ENCODE assay signal across 18 cellular contexts in genomic region chr16:30148101-30148500, GRCh38. TPM values are rescaled to one million over a fixed set of nuclear protein-coding genes. Genes with fewer than 3 reads are reported as not detected.
DNase-seq lines count a peak whose midpoint lies in the region; ATAC-seq, FAIRE-seq and TF ChIP-seq lines count a peak whose summit lies in the region.
"Had no signal": no experiment of that assay in that cellular context is flagged by ENCODE, and none has a peak within 500 bp of the region (broad histone marks: within the 10 kb centered on the region; RNA-seq: fewer than 3 reads in every experiment).

No MANE protein-coding gene starts in this region.

- no peak overlapping the region for H3K23ac ChIP-seq in trophoblast cell (ENCODE audit: low read length)

- no peak for FAIRE-seq in K562 (lab: Jason Lieb, UNC)
- FAIRE-seq: G401.6, GM12892 had no signal

- H3K9ac ChIP-seq in K562 (ENCODE audit: insufficient read depth in 1 of 2, low read depth in 2 of 2, low read length in 2 of 2) (no peak overlapping the region), trophoblast cell (ENCODE audit: low read length) (no peak overlapping the region)

- H3K79me1 ChIP-seq in trophoblast cell (ENCODE audit: low read length) = no peaks in the 10 kb centered on the region

- POLR2A ChIA-PET in K562 (lab: Yijun Ruan, JAX) = no interaction called here
- POLR2A ChIA-PET in naive thymus-derived CD4-positive, alpha-beta T cell (lab: Charles Lee) = interaction anchor here (0.6 to 1.1 kb wide), 4 partner anchors 8 to 37 kb away, joined by 3 to 4 read pairs (median 4); partner anchors contain the start of gene CORO1A

- H3K27me3 ChIP-seq in K562 (ENCODE audit: control insufficient read depth in 2 of 2, insufficient read depth in 2 of 2, low read length in 2 of 2) (no peaks in the 10 kb centered on the region), trophoblast cell (ENCODE audit: insufficient read depth, low read length) (no peaks in the 10 kb centered on the region)
- H3K27me3 ChIP-seq in naive thymus-derived CD4-positive, alpha-beta T cell (ENCODE audit: control insufficient read depth in 2 of 2, insufficient read depth in 2 of 2, low read length in 2 of 2) = peaks cover 0 to 4% of the 10 kb centered on the region in 2 donors

- no peak overlapping the region for H2BK5ac ChIP-seq in trophoblast cell (ENCODE audit: low read depth, low read length, poor library complexity)

- no peak for TF ChIP-seq CTCF in K562 (IDR thresholded peaks at IDR 0.05 in 2 of 3, conservative IDR thresholded peaks at IDR 0.05 in 1 of 3; ENCODE audit: insufficient read depth in 2 of 3, low read depth in 1 of 3, low read length in 3 of 3)

- H3K9me1 ChIP-seq in K562 (ENCODE audit: control insufficient read depth, insufficient read depth, low read length) = no peaks in the 10 kb centered on the region

- no peak overlapping the region for H3K4me2 ChIP-seq in K562 (ENCODE audit: insufficient read depth, low read length)
- no peak overlapping the region for H3K4me2 ChIP-seq in trophoblast cell (ENCODE audit: low read length)
- H3K4me2 ChIP-seq: GM23338 had no signal

- no peak overlapping the region for H2AK5ac ChIP-seq in trophoblast cell (ENCODE audit: low read length)

- no peak overlapping the region for H3K14ac ChIP-seq in trophoblast cell (ENCODE audit: low read length)

- H4K20me1 ChIP-seq in K562 (replicated peaks; ENCODE audit: control insufficient read depth, insufficient read depth, low read length) = no peaks in the 10 kb centered on the region

- ATAC-seq in activated CD8-positive, alpha-beta memory T cell treated with anti-CD3 and anti-CD28 coated beads, Interleukin-2, amount 10 ng/mL, durations not matched to agents 7 days and 5 days = no peak
- ATAC-seq in K562 (no peak), GM18505 (IDR thresholded peaks at IDR 0.05; ENCODE audit: unreplicated experiment) (no peak)
- ATAC-seq in naive thymus-derived CD4-positive, alpha-beta T cell = no peak
- ATAC-seq: GM23338, HCT116 had no signal

- no peak for DNase-seq in activated CD8-positive, alpha-beta memory T cell treated with anti-CD3 and anti-CD28 coated beads, Interleukin-2, amount 10 ng/mL, durations not matched to agents 7 days and 5 days
- no peak for DNase-seq in activated CD8-positive, alpha-beta memory T cell treated with anti-CD3 and anti-CD28 coated beads for 24 hours
- DNase-seq in K562 (ENCODE audit: extremely low read depth in 1 of 4, low spot score in 3 of 4) = no peak
- peak; percentile 75 to 82 for DNase-seq in trophoblast cell
- no peak for DNase-seq in naive thymus-derived CD4-positive, alpha-beta T cell
- DNase-seq: C1 segment of cervical spinal cord; Calu3; CD4-positive, alpha-beta memory T cell; COR-L47; DMS53; DMS79 treated with DMSO at 0.1 percent for 48 hours; H9 had no signal

- TF ChIP-seq POLR2A in K562 (conservative IDR thresholded peaks at IDR 0.05) (no peak), GM18505 (IDR thresholded peaks at IDR 0.05; ENCODE audit: borderline replicate concordance, extremely low read depth, insufficient read depth, insufficient read length) (no peak)

- 4% methylated on average over 3 of the region's 3 CpGs for WGBS in K562 (ENCODE audit: insufficient coverage, low coverage, missing lambda C conversion rate)
- no CpG with 5 or more reads among the region's 3 CpGs for WGBS in trophoblast cell (ENCODE audit: extremely low coverage, insufficient coverage, insufficient read length)

- no peak for TF ChIP-seq RAD21 in K562 (CRISPR knock-in tag; conservative IDR thresholded peaks at IDR 0.05 in 1 of 2, IDR thresholded peaks at IDR 0.05 in 1 of 2)

- H2BK12ac ChIP-seq in trophoblast cell (ENCODE audit: low read length) = no peak overlapping the region

- H3K36me3 Mint-ChIP-seq in activated CD8-positive, alpha-beta memory T cell treated with anti-CD3 and anti-CD28 coated beads, Interleukin-2, amount 10 ng/mL, durations not matched to agents 7 days and 5 days = peaks cover 15% of the 10 kb centered on the region
- H3K36me3 Mint-ChIP-seq in naive thymus-derived CD4-positive, alpha-beta T cell = peaks cover 3 to 7% (median 3%) of the 10 kb centered on the region in 5 donors
- H3K36me3 Mint-ChIP-seq: CD4-positive, alpha-beta memory T cell had no signal

- H3K4me3 Mint-ChIP-seq in activated CD8-positive, alpha-beta memory T cell treated with anti-CD3 and anti-CD28 coated beads, Interleukin-2, amount 10 ng/mL, durations not matched to agents 7 days and 5 days = no peak overlapping the region
- H3K4me3 Mint-ChIP-seq in naive thymus-derived CD4-positive, alpha-beta T cell = no peak overlapping the region
- H3K4me3 Mint-ChIP-seq: CD4-positive, alpha-beta memory T cell; GM23338; H9 had no signal

- H3K4ac ChIP-seq in trophoblast cell (ENCODE audit: low read depth, low read length) = no peak overlapping the region

- H2AFZ ChIP-seq in K562 (ENCODE audit: low read depth, low read length) (no peak overlapping the region), trophoblast cell (ENCODE audit: insufficient read depth, low read length, poor library complexity) (no peak overlapping the region)
- H2AFZ ChIP-seq: GM23338 had no signal

- no peaks in the 10 kb centered on the region for H3K27me3 Mint-ChIP-seq in activated CD8-positive, alpha-beta memory T cell treated with anti-CD3 and anti-CD28 coated beads, Interleukin-2, amount 10 ng/mL, durations not matched to agents 7 days and 5 days
- no peaks in the 10 kb centered on the region for H3K27me3 Mint-ChIP-seq in naive thymus-derived CD4-positive, alpha-beta T cell
- H3K27me3 Mint-ChIP-seq: CD4-positive, alpha-beta memory T cell had no signal

- CTCF ChIA-PET in activated CD8-positive, alpha-beta memory T cell treated with anti-CD3 and anti-CD28 coated beads, Interleukin-2, amount 10 ng/mL, durations not matched to agents 7 days and 5 days (lab: Charles Lee) = interaction anchor here (1.0 to 1.7 kb wide), 3 partner anchors 16 to 37 kb away, joined by 3 to 6 read pairs (median 3); partner anchors contain the start of gene MAPK3
- CTCF ChIA-PET in K562 (lab: Yijun Ruan, JAX; ENCODE audit: low intra/inter-chr PET ratio) = no interaction called here
- CTCF ChIA-PET in naive thymus-derived CD4-positive, alpha-beta T cell (lab: Charles Lee) = interaction anchor here (1.0 kb wide), 1 partner anchor 16 kb away, joined by 3 read pairs; no protein-coding TSS in a partner anchor

- in situ Hi-C loops in K562 (cut with MboI) = loop anchor here (25.0 kb wide), 1 partner anchor 686 kb away; the partner anchor contains the start of genes BOLA2, SLX1B and SULT1A4

- H4K12ac ChIP-seq in trophoblast cell (ENCODE audit: low read depth, low read length) = no peak overlapping the region

- H3K79me2 ChIP-seq in K562 (ENCODE audit: control insufficient read depth, insufficient read depth, low read length) (no peaks in the 10 kb centered on the region), trophoblast cell (ENCODE audit: control insufficient read depth, insufficient read depth, low read length, poor library complexity) (no peaks in the 10 kb centered on the region)

- H3K4me3 ChIP-seq in K562 (no peak overlapping the region), trophoblast cell (ENCODE audit: low read depth, low read length) (no peak overlapping the region)
- H3K4me3 ChIP-seq in naive thymus-derived CD4-positive, alpha-beta T cell (ENCODE audit: low read length) = no peak overlapping the region
- H3K4me3 ChIP-seq: GM23338 had no signal

- no TSS peak for BruUV-seq in K562 (replicated peaks; lab: Mats Ljungman, UMichigan)

- H3K9me3 ChIP-seq in K562 (replicated peaks; ENCODE audit: control insufficient read depth, insufficient read depth, low read depth, low read length) (peaks cover 8% of the 10 kb centered on the region; the same call in 1 of the 2 replicates), trophoblast cell (ENCODE audit: insufficient read depth, low read depth, low read length) (peaks cover 3% of the 10 kb centered on the region)
- peaks cover 0 to 8% (median 6%) of the 10 kb centered on the region in 3 experiments for H3K9me3 ChIP-seq in naive thymus-derived CD4-positive, alpha-beta T cell (ENCODE audit: control insufficient read depth in 2 of 3, low read length in 3 of 3)

- intact Hi-C loops in K562 (cut with micrococcal nuclease) = no loop called here
- intact Hi-C loops in naive thymus-derived CD4-positive, alpha-beta T cell (cut with micrococcal nuclease) = no loop called here

- no peak overlapping the region for H3K27ac ChIP-seq in K562 (ENCODE audit: extremely low read depth, low read depth, low read length)
- no peak overlapping the region for H3K27ac ChIP-seq in trophoblast cell (ENCODE audit: low read depth, low read length)
- H3K27ac ChIP-seq in naive thymus-derived CD4-positive, alpha-beta T cell (ENCODE audit: low read depth, low read length) = no peak overlapping the region

- no peak overlapping the region for H4K91ac ChIP-seq in trophoblast cell (ENCODE audit: low read depth, low read length)

- no peak overlapping the region for H4K8ac ChIP-seq in trophoblast cell (ENCODE audit: low read depth, low read length)

- no peak for TF ChIP-seq EP300 in K562 (IDR thresholded peaks at IDR 0.05; ENCODE audit: low read length)

- H3K9me3 Mint-ChIP-seq in activated CD8-positive, alpha-beta memory T cell treated with anti-CD3 and anti-CD28 coated beads, Interleukin-2, amount 10 ng/mL, durations not matched to agents 7 days and 5 days (ENCODE audit: low read depth) = peaks cover 6% of the 10 kb centered on the region
- peaks cover 0 to 19% (median 6%) of the 10 kb centered on the region in 11 donors for H3K9me3 Mint-ChIP-seq in naive thymus-derived CD4-positive, alpha-beta T cell

- H3K27ac Mint-ChIP-seq in activated CD8-positive, alpha-beta memory T cell treated with anti-CD3 and anti-CD28 coated beads, Interleukin-2, amount 10 ng/mL, durations not matched to agents 7 days and 5 days = peak overlapping the region; percentile 5
- no peak overlapping the region for H3K27ac Mint-ChIP-seq in naive thymus-derived CD4-positive, alpha-beta T cell
- H3K27ac Mint-ChIP-seq: CD4-positive, alpha-beta memory T cell; GM23338; H9 had no signal

- no peaks in the 10 kb centered on the region for H3K4me1 ChIP-seq in K562 (replicated peaks in 1 of 2; ENCODE audit: control insufficient read depth in 2 of 2, insufficient read depth in 2 of 2, low read length in 2 of 2)
- no peaks in the 10 kb centered on the region for H3K4me1 ChIP-seq in trophoblast cell (ENCODE audit: control insufficient read depth in 1 of 2, insufficient read depth in 2 of 2, low read length in 2 of 2)
- peaks cover 0 to 2% of the 10 kb centered on the region in 2 donors for H3K4me1 ChIP-seq in naive thymus-derived CD4-positive, alpha-beta T cell (ENCODE audit: control insufficient read depth in 2 of 2, insufficient read depth in 2 of 2, low read length in 2 of 2)

- H3K36me3 ChIP-seq in K562 (ENCODE audit: control insufficient read depth, insufficient read depth, low read length) (no peaks in the 10 kb centered on the region), trophoblast cell (ENCODE audit: control insufficient read depth in 1 of 2, insufficient read depth in 2 of 2, low read length in 2 of 2) (no peaks in the 10 kb centered on the region)
- H3K36me3 ChIP-seq in naive thymus-derived CD4-positive, alpha-beta T cell (ENCODE audit: control insufficient read depth in 2 of 3, insufficient read depth in 3 of 3, low read length in 3 of 3) = no peaks in the 10 kb centered on the region

- H3K4me1 Mint-ChIP-seq in activated CD8-positive, alpha-beta memory T cell treated with anti-CD3 and anti-CD28 coated beads, Interleukin-2, amount 10 ng/mL, durations not matched to agents 7 days and 5 days = peaks cover 9% of the 10 kb centered on the region
- H3K4me1 Mint-ChIP-seq in naive thymus-derived CD4-positive, alpha-beta T cell = peaks cover 4 to 11% (median 9%) of the 10 kb centered on the region in 7 donors
- H3K4me1 Mint-ChIP-seq: GM23338, H9 had no signal

- H2BK120ac ChIP-seq in trophoblast cell (ENCODE audit: insufficient read depth, low read length, poor library complexity) = no peak overlapping the region

- no peak overlapping the region for H3K18ac ChIP-seq in trophoblast cell (ENCODE audit: low read length)

RNA-seq across cellular contexts. Expression of gene MAPK3, which starts 25.1 kb away (rescaled TPM):
- total RNA-seq in activated CD8-positive, alpha-beta memory T cell treated with anti-CD3 and anti-CD28 coated beads, Interleukin-2, amount 10 ng/mL, durations not matched to agents 7 days and 5 days = 10 to 100 TPM; 67.1 to 95.1 TPM
- total RNA-seq in K562 (2011; cell fraction: chromatin; rRNA removed; ENCODE audit: low replicate concordance) = 34.1 and 84.8 TPM in 2 replicates
- total RNA-seq in K562 (2011; cell fraction: nucleolus; rRNA removed) = 44.0 and 46.2 TPM in 2 replicates
- 36.1 and 36.9 TPM in 2 replicates for total RNA-seq in K562 (2011; cell fraction: nucleoplasm; rRNA removed)
- 15.7 and 38.0 TPM in 2 replicates for total RNA-seq in K562 (2014; rRNA removed)
- total RNA-seq in K562 (2014; rRNA removed; fragmentation: Illumina TruSeq; extraction: Trizol) = 11.3 and 12.0 TPM in 2 replicates
- total RNA-seq in K562 (2015; rRNA removed; fragmentation: Illumina TruSeq; extraction: Trizol) = 13.3 and 13.9 TPM in 2 replicates
- total RNA-seq in K562 (2021) = 41.2 and 44.5 TPM in 2 replicates
- 44.0 and 70.0 TPM in 2 replicates for polyA plus RNA-seq in K562 (2011; rRNA removed)
- polyA plus RNA-seq in K562 (2011; cell fraction: cytosol; rRNA removed) = 59.6 and 73.9 TPM in 2 replicates
- polyA plus RNA-seq in K562 (2011; cell fraction: nucleus; rRNA removed) = 91.3 and 92.1 TPM in 2 replicates
- polyA plus RNA-seq in K562 (2012) = 36.1 and 53.3 TPM in 2 replicates
- polyA plus RNA-seq in K562 (2014; fragmentation: Illumina TruSeq; extraction: Trizol) = 46.6 and 55.3 TPM in 2 replicates
- polyA plus RNA-seq in K562 (2014; fragmentation: Nextera tagmentation; extraction: Ambion mirVana) = 1 to 10 TPM; 1.0 to 1.9 TPM
- polyA plus RNA-seq in K562 (2014; rRNA removed) = 23.4 and 33.8 TPM in 2 replicates
- polyA minus RNA-seq in K562 (2011; rRNA and poly(A)+ RNA removed) = 12.3 and 13.1 TPM in 2 replicates
- 12.5 and 21.2 TPM in 2 replicates for polyA minus RNA-seq in K562 (2011; cell fraction: cytosol; rRNA and poly(A)+ RNA removed)
- polyA minus RNA-seq in K562 (2011; cell fraction: nucleus; rRNA and poly(A)+ RNA removed) = 10.9 and 17.3 TPM in 2 replicates
- polyA plus RNA-seq in trophoblast cell (2013) = 64.9 and 67.4 TPM in 2 replicates
- 10 to 100 TPM; 50.5 to 82.2 (median 64.3) TPM for total RNA-seq in naive thymus-derived CD4-positive, alpha-beta T cell
- 1 to 10 TPM; 7.5 to 8.3 TPM for polyA plus RNA-seq in naive thymus-derived CD4-positive, alpha-beta T cell

RNA-seq across cellular contexts. Expression of gene GDPD3, which starts 34.8 kb away (rescaled TPM):
- total RNA-seq in activated CD8-positive, alpha-beta memory T cell treated with anti-CD3 and anti-CD28 coated beads, Interleukin-2, amount 10 ng/mL, durations not matched to agents 7 days and 5 days = 10 to 100 TPM in 1 of 2 experiments, 1 to 10 TPM in 1; 8.1 to 19.5 TPM
- total RNA-seq in K562 (2011; cell fraction: chromatin; rRNA removed; ENCODE audit: low replicate concordance) = 4.9 and 20.8 TPM in 2 replicates
- total RNA-seq in K562 (2011; cell fraction: nucleolus; rRNA removed) = 8.7 and 14.0 TPM in 2 replicates
- 7.3 and 8.0 TPM in 2 replicates for total RNA-seq in K562 (2011; cell fraction: nucleoplasm; rRNA removed)
- 0.90 and 0.91 TPM in 2 replicates for total RNA-seq in K562 (2014; rRNA removed)
- total RNA-seq in K562 (2014; rRNA removed; fragmentation: Illumina TruSeq; extraction: Trizol) = 0.47 and 0.54 TPM in 2 replicates
- 1.1 TPM in 2 replicates for total RNA-seq in K562 (2015; rRNA removed; fragmentation: Illumina TruSeq; extraction: Trizol)
- total RNA-seq in K562 (2021) = 1.7 and 3.9 TPM in 2 replicates
- 1.9 and 2.5 TPM in 2 replicates for polyA plus RNA-seq in K562 (2011; rRNA removed)
- polyA plus RNA-seq in K562 (2011; cell fraction: cytosol; rRNA removed) = 0.83 and 1.4 TPM in 2 replicates
- polyA plus RNA-seq in K562 (2011; cell fraction: nucleus; rRNA removed) = 14.1 and 18.8 TPM in 2 replicates
- 1.5 and 4.7 TPM in 2 replicates for polyA plus RNA-seq in K562 (2012)
- 1.0 and 1.3 TPM in 2 replicates for polyA plus RNA-seq in K562 (2014; fragmentation: Illumina TruSeq; extraction: Trizol)
- polyA plus RNA-seq in K562 (2014; fragmentation: Nextera tagmentation; extraction: Ambion mirVana) = 1 to 10 TPM in 1 of 2 experiments, under 1 TPM in 1; 0.51 to 1.4 TPM
- polyA plus RNA-seq in K562 (2014; rRNA removed) = 1.2 and 1.7 TPM in 2 replicates
- 0.18 and 0.53 TPM in 2 replicates for polyA minus RNA-seq in K562 (2011; rRNA and poly(A)+ RNA removed)
- 2.8 TPM in 1 of 2 replicates, not detected in the other for polyA minus RNA-seq in K562 (2011; cell fraction: cytosol; rRNA and poly(A)+ RNA removed)
- polyA minus RNA-seq in K562 (2011; cell fraction: nucleus; rRNA and poly(A)+ RNA removed) = 1.8 and 2.7 TPM in 2 replicates
- polyA plus RNA-seq in trophoblast cell (2013) = 3.2 and 3.5 TPM in 2 replicates
- total RNA-seq in naive thymus-derived CD4-positive, alpha-beta T cell = 10 to 100 TPM in 4 of 5 experiments, 1 to 10 TPM in 1; 7.9 to 39.3 (median 12.3) TPM
- polyA plus RNA-seq in naive thymus-derived CD4-positive, alpha-beta T cell = not detected
- total RNA-seq: H4 had no signal

RNA-seq across cellular contexts. Expression of gene CORO1A, which starts 35.3 kb away (rescaled TPM):
- total RNA-seq in activated CD8-positive, alpha-beta memory T cell treated with anti-CD3 and anti-CD28 coated beads, Interleukin-2, amount 10 ng/mL, durations not matched to agents 7 days and 5 days = 1,000 to 10,000 TPM; 1,639 to 1,875 TPM
- 1.4 and 6.7 TPM in 2 replicates for total RNA-seq in K562 (2011; cell fraction: chromatin; rRNA removed; ENCODE audit: low replicate concordance)
- 4.3 and 5.3 TPM in 2 replicates for total RNA-seq in K562 (2011; cell fraction: nucleolus; rRNA removed)
- 1.7 and 3.4 TPM in 2 replicates for total RNA-seq in K562 (2011; cell fraction: nucleoplasm; rRNA removed)
- total RNA-seq in K562 (2014; rRNA removed) (7.6 and 7.8 TPM in 2 replicates), K562 (2014; rRNA removed; fragmentation: Illumina TruSeq; extraction: Trizol) (1.3 and 2.2 TPM in 2 replicates), K562 (2015; rRNA removed; fragmentation: Illumina TruSeq; extraction: Trizol) (17.4 and 18.5 TPM in 2 replicates), K562 (2021) (17.8 and 21.1 TPM in 2 replicates)
- polyA plus RNA-seq in K562 (2011; rRNA removed) (6.8 and 23.9 TPM in 2 replicates), K562 (2014; fragmentation: Illumina TruSeq; extraction: Trizol) (8.3 and 14.3 TPM in 2 replicates), K562 (2014; fragmentation: Nextera tagmentation; extraction: Ambion mirVana) (under 1 TPM; 0.22 to 0.31 TPM), K562 (2014; rRNA removed) (19.1 and 23.8 TPM in 2 replicates)
- 21.5 and 33.0 TPM in 2 replicates for polyA plus RNA-seq in K562 (2011; cell fraction: cytosol; rRNA removed)
- 21.8 and 31.6 TPM in 2 replicates for polyA plus RNA-seq in K562 (2011; cell fraction: nucleus; rRNA removed)
- 10.2 and 42.2 TPM in 2 replicates for polyA plus RNA-seq in K562 (2012)
- 3.4 and 4.6 TPM in 2 replicates for polyA minus RNA-seq in K562 (2011; rRNA and poly(A)+ RNA removed)
- polyA minus RNA-seq in K562 (2011; cell fraction: cytosol; rRNA and poly(A)+ RNA removed) = 5.8 and 15.8 TPM in 2 replicates
- polyA minus RNA-seq in K562 (2011; cell fraction: nucleus; rRNA and poly(A)+ RNA removed) = 2.6 and 7.7 TPM in 2 replicates
- polyA plus RNA-seq in trophoblast cell (2013) = 0.79 and 1.1 TPM in 2 replicates
- 1,000 to 10,000 TPM in 1 of 5 experiments, 100 to 1,000 TPM in 4; 609 to 1,666 (median 826) TPM for total RNA-seq in naive thymus-derived CD4-positive, alpha-beta T cell
- 1,000 to 10,000 TPM; 1,289 to 1,601 TPM for polyA plus RNA-seq in naive thymus-derived CD4-positive, alpha-beta T cell

RNA-seq across cellular contexts. Expression of gene BOLA2B, which starts 45.4 kb away (rescaled TPM):
- 100 to 1,000 TPM; 210 to 238 TPM for total RNA-seq in activated CD8-positive, alpha-beta memory T cell treated with anti-CD3 and anti-CD28 coated beads, Interleukin-2, amount 10 ng/mL, durations not matched to agents 7 days and 5 days
- 14.9 TPM in 1 of 2 replicates, not detected in the other for total RNA-seq in K562 (2011; cell fraction: chromatin; rRNA removed; ENCODE audit: low replicate concordance)
- 14.7 and 26.2 TPM in 2 replicates for total RNA-seq in K562 (2011; cell fraction: nucleolus; rRNA removed)
- 4.7 and 6.4 TPM in 2 replicates for total RNA-seq in K562 (2011; cell fraction: nucleoplasm; rRNA removed)
- total RNA-seq in K562 (2014; rRNA removed) (72.1 and 88.6 TPM in 2 replicates), K562 (2014; rRNA removed; fragmentation: Illumina TruSeq; extraction: Trizol) (117 and 181 TPM in 2 replicates), K562 (2015; rRNA removed; fragmentation: Illumina TruSeq; extraction: Trizol) (200 and 209 TPM in 2 replicates), K562 (2021) (259 and 310 TPM in 2 replicates)
- polyA plus RNA-seq in K562 (2011; rRNA removed) (43.9 and 49.0 TPM in 2 replicates), K562 (2014; fragmentation: Illumina TruSeq; extraction: Trizol) (87.3 and 150 TPM in 2 replicates), K562 (2014; fragmentation: Nextera tagmentation; extraction: Ambion mirVana) (100 to 1,000 TPM; 158 to 195 TPM), K562 (2014; rRNA removed) (159 and 613 TPM in 2 replicates)
- 390 and 438 TPM in 2 replicates for polyA plus RNA-seq in K562 (2011; cell fraction: cytosol; rRNA removed)
- 48.2 and 90.1 TPM in 2 replicates for polyA plus RNA-seq in K562 (2011; cell fraction: nucleus; rRNA removed)
- 150 and 359 TPM in 2 replicates for polyA plus RNA-seq in K562 (2012)
- 20.9 and 28.1 TPM in 2 replicates for polyA minus RNA-seq in K562 (2011; rRNA and poly(A)+ RNA removed)
- 22.7 and 54.4 TPM in 2 replicates for polyA minus RNA-seq in K562 (2011; cell fraction: cytosol; rRNA and poly(A)+ RNA removed)
- 5.9 and 9.0 TPM in 2 replicates for polyA minus RNA-seq in K562 (2011; cell fraction: nucleus; rRNA and poly(A)+ RNA removed)
- 434 and 444 TPM in 2 replicates for polyA plus RNA-seq in trophoblast cell (2013)
- total RNA-seq in naive thymus-derived CD4-positive, alpha-beta T cell = 100 to 1,000 TPM in 1 of 5 experiments, 10 to 100 TPM in 4; 51.3 to 173 (median 69.8) TPM
- polyA plus RNA-seq in naive thymus-derived CD4-positive, alpha-beta T cell = 100 to 1,000 TPM; 168 to 205 TPM

RNA-seq across cellular contexts. Expression of gene SLX1A, which starts 45.6 kb away (rescaled TPM):
- 100 to 1,000 TPM; 109 to 121 TPM for total RNA-seq in activated CD8-positive, alpha-beta memory T cell treated with anti-CD3 and anti-CD28 coated beads, Interleukin-2, amount 10 ng/mL, durations not matched to agents 7 days and 5 days
- 63.6 and 162 TPM in 2 replicates for total RNA-seq in K562 (2011; cell fraction: chromatin; rRNA removed; ENCODE audit: low replicate concordance)
- 85.6 and 99.5 TPM in 2 replicates for total RNA-seq in K562 (2011; cell fraction: nucleolus; rRNA removed)
- 74.1 and 87.1 TPM in 2 replicates for total RNA-seq in K562 (2011; cell fraction: nucleoplasm; rRNA removed)
- total RNA-seq in K562 (2014; rRNA removed) = 72.3 and 86.5 TPM in 2 replicates
- total RNA-seq in K562 (2014; rRNA removed; fragmentation: Illumina TruSeq; extraction: Trizol) = 10.9 and 11.6 TPM in 2 replicates
- total RNA-seq in K562 (2015; rRNA removed; fragmentation: Illumina TruSeq; extraction: Trizol) = 18.4 and 21.0 TPM in 2 replicates
- total RNA-seq in K562 (2021) = 48.1 and 52.5 TPM in 2 replicates
- polyA plus RNA-seq in K562 (2011; rRNA removed) = 6.9 and 13.2 TPM in 2 replicates
- 6.0 and 35.1 TPM in 2 replicates for polyA plus RNA-seq in K562 (2011; cell fraction: cytosol; rRNA removed)
- 35.2 and 63.9 TPM in 2 replicates for polyA plus RNA-seq in K562 (2011; cell fraction: nucleus; rRNA removed)
- polyA plus RNA-seq in K562 (2012) = 45.1 and 50.2 TPM in 2 replicates
- 7.9 and 8.5 TPM in 2 replicates for polyA plus RNA-seq in K562 (2014; fragmentation: Illumina TruSeq; extraction: Trizol)
- 1 to 10 TPM; 2.3 to 2.5 TPM for polyA plus RNA-seq in K562 (2014; fragmentation: Nextera tagmentation; extraction: Ambion mirVana)
- 39.3 and 44.5 TPM in 2 replicates for polyA plus RNA-seq in K562 (2014; rRNA removed)
- polyA minus RNA-seq in K562 (2011; rRNA and poly(A)+ RNA removed) = 4.6 and 6.6 TPM in 2 replicates
- polyA minus RNA-seq in K562 (2011; cell fraction: cytosol; rRNA and poly(A)+ RNA removed) = 18.7 and 23.2 TPM in 2 replicates
- 19.8 and 21.0 TPM in 2 replicates for polyA minus RNA-seq in K562 (2011; cell fraction: nucleus; rRNA and poly(A)+ RNA removed)
- polyA plus RNA-seq in trophoblast cell (2013) = 18.8 and 19.5 TPM in 2 replicates
- total RNA-seq in naive thymus-derived CD4-positive, alpha-beta T cell = 10 to 100 TPM; 41.8 to 84.5 (median 49.5) TPM
- 10 to 100 TPM; 36.4 to 40.0 TPM for polyA plus RNA-seq in naive thymus-derived CD4-positive, alpha-beta T cell

Comparison
In these comparisons a context has a peak if more than half of its experiments do, and no peak if none do; other contexts are left out.
1. DNase-seq: peak in trophoblast cell (2 of 2); none in activated CD8-positive, alpha-beta memory T cell treated with anti-CD3 and anti-CD28 coated beads, Interleukin-2, amount 10 ng/mL, durations not matched to agents 7 days and 5 days (single experiment), activated CD8-positive, alpha-beta memory T cell treated with anti-CD3 and anti-CD28 coated beads for 24 hours (single experiment), K562 (0 of 4) and naive thymus-derived CD4-positive, alpha-beta T cell (0 of 9).
2. RNA of gene CORO1A, which starts 35.3 kb away (total RNA-seq): 1,639 to 1,875 TPM in activated CD8-positive, alpha-beta memory T cell treated with anti-CD3 and anti-CD28 coated beads, Interleukin-2, amount 10 ng/mL, durations not matched to agents 7 days and 5 days and 609 to 1,666 TPM in naive thymus-derived CD4-positive, alpha-beta T cell; 1.3 to 21.1 TPM in K562; every median in the first group is over 10 times any median in the second.